In genomic region chr13:34942732-34943674, GRCh38 we compare ENCODE assay signal across 9 cellular contexts. TPM values are rescaled to one million over a fixed set of nuclear protein-coding genes. Genes with fewer than 3 reads are reported as not detected.
DNase-seq lines count a peak whose midpoint lies in the region; ATAC-seq, FAIRE-seq and TF ChIP-seq lines count a peak whose summit lies in the region.
"Had no signal": no experiment of that assay in that cellular context is flagged by ENCODE, and none has a peak within 500 bp of the region (broad histone marks: within the 10 kb centered on the region; RNA-seq: fewer than 3 reads in every experiment).

No MANE protein-coding gene starts in this region.

- in situ Hi-C loops in gastrocnemius medialis (cut with MboI; ENCODE audit: low sequenced_read_pairs in 4 of 4), result no loop called here

- no peak for FAIRE-seq in astrocyte (lab: Jason Lieb, UNC)
- FAIRE-seq in GM12891 (lab: Jason Lieb, UNC), result no peak
- FAIRE-seq: A204.1 had no signal

- H3K4me1 ChIP-seq in HCT116 (ENCODE audit: control insufficient read depth in 1 of 2, insufficient read depth in 2 of 2, low read length in 2 of 2), result peaks cover 7 to 16% of the 10 kb centered on the region in 2 experiments; a peak in 3 of 4 replicates
- H3K4me1 ChIP-seq in astrocyte (ENCODE audit: insufficient read depth, low read length), result peaks cover 9% of the 10 kb centered on the region
- H3K4me1 ChIP-seq in iPS-15b (ENCODE audit: control insufficient read depth, insufficient read depth, low read length), result peaks cover 8% of the 10 kb centered on the region
- peaks cover 7 to 15% of the 10 kb centered on the region in 2 donors for H3K4me1 ChIP-seq in gastrocnemius medialis

- CTCF ChIA-PET in HCT116 (lab: Charles Lee), result no interaction called here

- H3K9me3 ChIP-seq in HCT116 (ENCODE audit: control insufficient read depth in 1 of 2, insufficient read depth in 1 of 2, low read depth in 1 of 2, low read length in 2 of 2) (no peaks in the 10 kb centered on the region), astrocyte (ENCODE audit: insufficient read depth, low read depth, low read length) (no peaks in the 10 kb centered on the region), iPS-15b (ENCODE audit: control insufficient read depth, insufficient read depth, low read length) (no peaks in the 10 kb centered on the region), gastrocnemius medialis (no peaks in the 10 kb centered on the region)

- no TSS peak for BruUV-seq in HCT116 (replicated peaks; lab: Mats Ljungman, UMichigan)

- H3K4me3 Mint-ChIP-seq in astrocyte (ENCODE audit: unreplicated experiment), result peak overlapping the region; percentile 91

- peaks cover 10% of the 10 kb centered on the region for H3K4me1 Mint-ChIP-seq in astrocyte (ENCODE audit: low read depth, unreplicated experiment)

- no peaks in the 10 kb centered on the region for H3K27me3 ChIP-seq in HCT116 (ENCODE audit: insufficient read depth, low read length)
- H3K27me3 ChIP-seq in astrocyte (ENCODE audit: insufficient read depth, low read length), result no peaks in the 10 kb centered on the region
- peaks cover 13% of the 10 kb centered on the region for H3K27me3 ChIP-seq in iPS-15b (ENCODE audit: control insufficient read depth, insufficient read depth, low read length)
- H3K27me3 ChIP-seq in gastrocnemius medialis, result no peaks in the 10 kb centered on the region

- no peak for ATAC-seq in HCT116
- ATAC-seq in gastrocnemius medialis, result peak; percentile 47 to 61

- no peaks in the 10 kb centered on the region for H3K36me3 Mint-ChIP-seq in astrocyte (ENCODE audit: low read depth, unreplicated experiment)

- H3K4me2 ChIP-seq in HCT116 (ENCODE audit: low read length) (peak overlapping the region; percentile 95), astrocyte (ENCODE audit: low read length) (peak overlapping the region; percentile 89)

- H3K36me3 ChIP-seq in HCT116 (ENCODE audit: control insufficient read depth in 1 of 2, insufficient read depth in 2 of 2, low read length in 2 of 2) (no peaks in the 10 kb centered on the region), astrocyte (ENCODE audit: insufficient read depth, low read length) (no peaks in the 10 kb centered on the region), iPS-15b (ENCODE audit: control insufficient read depth, insufficient read depth, low read length) (no peaks in the 10 kb centered on the region), gastrocnemius medialis (no peaks in the 10 kb centered on the region)

- DNase-seq in DMS 273 (lab: John Stamatoyannopoulos, UW; ENCODE audit: unreplicated experiment) (peak; percentile 62), DMS 273 treated with DMSO at 0.1 percent for 48 hours (lab: John Stamatoyannopoulos, UW) (no peak), HCT116 (ENCODE audit: low read depth, low spot score) (no peak), NCI-H345 (lab: John Stamatoyannopoulos, UW) (peak; percentile 61), astrocyte (ENCODE audit: low read depth) (no peak), gastrocnemius medialis (peak; percentile 3 to 18), GM12891 (ENCODE audit: insufficient read length, low spot score) (no peak)

- TF ChIP-seq POLR2A in HCT116 (IDR thresholded peaks at IDR 0.05; ENCODE audit: borderline replicate concordance, extremely low read depth, insufficient read depth, insufficient read length), result no peak
- no peak for TF ChIP-seq POLR2A in gastrocnemius medialis (IDR thresholded peaks at IDR 0.05)
- no peak for TF ChIP-seq POLR2A in GM12891 (IDR thresholded peaks at IDR 0.05; ENCODE audit: low read depth, low read length)

- RAD21 ChIA-PET in HCT116 (lab: Charles Lee; ENCODE audit: low non-redundant PET in 1 of 2, low total read pairs in 2 of 2, uncharacterized antibody in 2 of 2, unreplicated experiment in 2 of 2), result no interaction called here

- POLR2A ChIA-PET in HCT116 (lab: Charles Lee), result no interaction called here

- no peaks in the 10 kb centered on the region for H4K20me1 ChIP-seq in HCT116 (ENCODE audit: insufficient read depth)
- H4K20me1 ChIP-seq in astrocyte (ENCODE audit: insufficient read depth, low read length), result peaks cover 10% of the 10 kb centered on the region

- H3K79me2 ChIP-seq in HCT116 (ENCODE audit: insufficient read depth, low read length), result no peaks in the 10 kb centered on the region
- no peaks in the 10 kb centered on the region for H3K79me2 ChIP-seq in astrocyte (ENCODE audit: insufficient read depth, low read length)

- H3K9ac ChIP-seq in HCT116 (ENCODE audit: low read length) (peak overlapping the region; percentile 40), astrocyte (ENCODE audit: low read length) (peak overlapping the region; percentile 64), iPS-15b (ENCODE audit: low read depth, low read length) (no peak overlapping the region)

- no peaks in the 10 kb centered on the region for H3K27me3 Mint-ChIP-seq in astrocyte (ENCODE audit: low read depth, unreplicated experiment)

- TF ChIP-seq RAD21 in HCT116 (IDR thresholded peaks at IDR 0.05; ENCODE audit: low read depth), result no peak

- H3K9me3 Mint-ChIP-seq in astrocyte (ENCODE audit: unreplicated experiment), result no peaks in the 10 kb centered on the region

- no peak overlapping the region for H2AFZ ChIP-seq in HCT116 (ENCODE audit: low read depth, low read length, poor library complexity, severe bottlenecking)
- peak overlapping the region; percentile 93 for H2AFZ ChIP-seq in astrocyte (ENCODE audit: low read depth, low read length)

- peak overlapping the region; percentile 69 to 80 for H3K4me3 ChIP-seq in HCT116 (replicated peaks in 1 of 2; ENCODE audit: low read depth in 1 of 2, low read length in 2 of 2)
- H3K4me3 ChIP-seq in astrocyte (ENCODE audit: insufficient read depth, low read depth, low read length), result peak overlapping the region; percentile 70
- peak overlapping the region; percentile 78 for H3K4me3 ChIP-seq in iPS-15b (ENCODE audit: low read depth, low read length)
- H3K4me3 ChIP-seq in gastrocnemius medialis, result peak overlapping the region; percentile 72 to 95 (median 84)

- peak overlapping the region; percentile 34; the same call in 1 of the 2 replicates for H3K27ac ChIP-seq in HCT116 (ENCODE audit: low read depth, low read length)
- no peak overlapping the region for H3K27ac ChIP-seq in astrocyte (ENCODE audit: low read depth, low read length)
- H3K27ac ChIP-seq in gastrocnemius medialis, result peak overlapping the region; percentile 74 to 81 (median 77)

- intact Hi-C loops in HCT116 (cut with micrococcal nuclease), result no loop called here
- intact Hi-C loops in gastrocnemius medialis (cut with DNase I; ENCODE audit: low total_unique reads), result loop anchor here (10.0 kb wide), 1 partner anchor 1398 kb away; no protein-coding TSS in a partner anchor

- H3K9me2 ChIP-seq in HCT116 (ENCODE audit: insufficient read depth), result no peaks in the 10 kb centered on the region

- TF ChIP-seq CTCF in HCT116 (IDR thresholded peaks at IDR 0.05 in 2 of 3, conservative IDR thresholded peaks at IDR 0.05 in 1 of 3; ENCODE audit: borderline replicate concordance in 1 of 3, insufficient read depth in 1 of 3, low read depth in 2 of 3, low read length in 2 of 3), result no peak
- TF ChIP-seq CTCF in astrocyte (IDR thresholded peaks at IDR 0.05; ENCODE audit: insufficient read depth, low read depth, low read length), result no peak
- TF ChIP-seq CTCF in gastrocnemius medialis (IDR thresholded peaks at IDR 0.05 in 4 of 5, conservative IDR thresholded peaks at IDR 0.05 in 1 of 5), result no peak

- peak overlapping the region; percentile 70 for H3K27ac Mint-ChIP-seq in astrocyte (ENCODE audit: unreplicated experiment)

TF ChIP-seq in HCT116, 20 proteins besides CTCF, POLR2A, EP300 and RAD21:
- TF ChIP-seq POLR2AphosphoS5 (IDR thresholded peaks at IDR 0.05; ENCODE audit: low read depth, low read length), result no peak
- TF ChIP-seq ATF3 (IDR thresholded peaks at IDR 0.05), result no peak
- no peak for TF ChIP-seq TCF7L2 (IDR thresholded peaks at IDR 0.05; ENCODE audit: borderline replicate concordance, extremely low read depth, insufficient read depth, insufficient read length)
- no peak for TF ChIP-seq FOSL1 (IDR thresholded peaks at IDR 0.05; ENCODE audit: low read depth)
- no peak; the same call in 1 of the 2 replicates for TF ChIP-seq MAX (IDR thresholded peaks at IDR 0.05)
- no peak for TF ChIP-seq EZH2phosphoT487 (IDR thresholded peaks at IDR 0.05; ENCODE audit: borderline replicate concordance)
- peak; percentile 48 for TF ChIP-seq ZFX (IDR thresholded peaks at IDR 0.05)
- TF ChIP-seq EZH2 (IDR thresholded peaks at IDR 0.05), result no peak
- TF ChIP-seq CEBPB (IDR thresholded peaks at IDR 0.05; ENCODE audit: low read depth), result no peak

TF ChIP-seq in GM12891, 5 proteins besides CTCF, POLR2A, EP300 and RAD21:
- TF ChIP-seq PAX5 (IDR thresholded peaks at IDR 0.05; ENCODE audit: insufficient read depth, low read length, severe bottlenecking) (no peak), POLR2AphosphoS5 (IDR thresholded peaks at IDR 0.05; ENCODE audit: low read depth, low read length) (no peak), POU2F2 (IDR thresholded peaks at IDR 0.05; ENCODE audit: low read depth, low read length) (no peak), SPI1 (IDR thresholded peaks at IDR 0.05; ENCODE audit: low read depth, low read length) (no peak), TAF1 (IDR thresholded peaks at IDR 0.05; ENCODE audit: low read depth, low read length) (no peak)

RNA-seq across cellular contexts. Expression of gene NBEA, which starts 0.9 kb away (rescaled TPM):
- total RNA-seq in HCT116 (2021; ENCODE audit: unreplicated experiment), result 4.1 TPM
- 1.2 and 1.4 TPM in 2 replicates for polyA plus RNA-seq in HCT116 (2012)
- 7.6 and 7.8 TPM in 2 replicates for total RNA-seq in astrocyte
- 1 to 10 TPM; 4.1 to 5.1 (median 4.7) TPM for total RNA-seq in gastrocnemius medialis
- 0.06 TPM for polyA plus RNA-seq in GM12891 (2012; ENCODE audit: low read depth, missing spikeins)

Comparison
In these comparisons a context has a peak if more than half of its experiments do, and no peak if none do; other contexts are left out.
1. DNase-seq: peak in DMS 273 (single experiment), NCI-H345 (single experiment) and gastrocnemius medialis (2 of 2); none in DMS 273 treated with DMSO at 0.1 percent for 48 hours (single experiment), HCT116 (single experiment), astrocyte (single experiment) and GM12891 (single experiment).
2. Peak in every context shown above with its lines, with median percentiles within 50 percentile points of each other: H3K4me3 ChIP-seq.